8 cellular contexts compared by ENCODE assay signal in the genomic region with DNA sequence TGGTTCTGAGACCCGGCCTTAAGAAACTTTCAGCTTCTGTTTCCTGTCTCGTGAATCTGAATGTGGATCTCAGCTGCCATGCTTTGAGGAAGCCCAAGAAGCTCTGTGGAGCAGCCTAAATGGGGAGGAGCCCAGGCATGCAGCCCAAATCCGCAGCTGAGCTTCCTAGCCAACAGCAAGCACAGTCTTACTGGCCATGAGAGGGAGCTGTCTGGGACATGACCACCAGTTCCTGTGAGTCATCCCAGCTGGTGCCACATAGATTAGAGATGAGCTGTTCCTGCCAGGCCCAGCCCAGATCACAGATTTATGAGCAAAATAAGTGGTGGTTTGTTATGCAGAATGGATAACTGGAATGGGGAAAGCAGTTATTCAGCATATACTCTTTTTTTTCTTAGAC.
DNase-seq lines count a peak whose midpoint lies in the region; ATAC-seq, FAIRE-seq and TF ChIP-seq lines count a peak whose summit lies in the region.

No MANE protein-coding gene starts in this region.

- in situ Hi-C loops in SK-MEL-5 (cut with HindIII; ENCODE audit: low pct_unique_long_range_greater_than_20kb, low sequenced_read_pairs) = no loop called here

- ATAC-seq in GM23338 (peak; percentile 70), pancreas (no peak), HG03460 (IDR thresholded peaks at IDR 0.05; ENCODE audit: unreplicated experiment) (no peak), GM21786 (IDR thresholded peaks at IDR 0.05; ENCODE audit: unreplicated experiment) (no peak)

- no peak overlapping the region for H3K27ac Mint-ChIP-seq in GM23338

- H4K20me1 ChIP-seq in GM23338 (replicated peaks; ENCODE audit: insufficient read depth) = no peaks in the 10 kb centered on the region
- H4K20me1 ChIP-seq in fibroblast of lung (ENCODE audit: control insufficient read depth, extremely low read depth, insufficient read depth, low read length) = no peaks in the 10 kb centered on the region

- H2AFZ ChIP-seq in GM23338 (peak overlapping the region; percentile 43; the same call in 1 of the 2 replicates), fibroblast of lung (ENCODE audit: low read length) (no peak overlapping the region)

- intact Hi-C loops in pancreas (cut with DNase I) = no loop called here

- H3K9me3 Mint-ChIP-seq in GM23338 = peaks cover 20% of the 10 kb centered on the region

- H3F3A ChIP-seq in GM23338 (replicated peaks; ENCODE audit: low read depth) = no peaks in the 10 kb centered on the region

- no peak overlapping the region for H3K4me3 Mint-ChIP-seq in GM23338

- 0 out of 2 replicates have a peak, but pooled peaks cover 6% of the 10 kb centered on the region for H3K9me2 ChIP-seq in GM23338 (ENCODE audit: insufficient read depth)

- WGBS in pancreas, 2 donors = 94 to 97% methylated on average over 3 of the region's 3 CpGs

- CTCF ChIA-PET in AG04450 (lab: Charles Lee) = interaction anchor here (0.7 kb wide), 1 partner anchor 288 kb away, joined by 3 read pairs; no protein-coding TSS in a partner anchor

- H3K36me3 Mint-ChIP-seq in GM23338 (ENCODE audit: low read depth) = peaks cover 8% of the 10 kb centered on the region

- peaks cover 13% of the 10 kb centered on the region for H3K9me3 ChIP-seq in AG04450 (ENCODE audit: control insufficient read depth, insufficient read depth, low read length)
- no peaks in the 10 kb centered on the region for H3K9me3 ChIP-seq in fibroblast of lung (ENCODE audit: control insufficient read depth, insufficient read depth, low read depth, low read length)
- no peaks in the 10 kb centered on the region for H3K9me3 ChIP-seq in pancreas

- H3K4me1 ChIP-seq in GM23338 (ENCODE audit: insufficient read depth) (no peaks in the 10 kb centered on the region), fibroblast of lung (ENCODE audit: control insufficient read depth, extremely low read depth, insufficient read depth, low read length) (no peaks in the 10 kb centered on the region), pancreas (no peaks in the 10 kb centered on the region)

- no peak overlapping the region for H3K9ac ChIP-seq in fibroblast of lung (ENCODE audit: insufficient read depth, low read length)

- no peaks in the 10 kb centered on the region for H3K79me2 ChIP-seq in GM23338 (replicated peaks; ENCODE audit: insufficient read depth)
- no peaks in the 10 kb centered on the region for H3K79me2 ChIP-seq in fibroblast of lung (ENCODE audit: control insufficient read depth, insufficient read depth, low read length)

- H3K27me3 ChIP-seq in AG04450 (ENCODE audit: control insufficient read depth, insufficient read depth, low read length) (peaks cover 3% of the 10 kb centered on the region), GM23338 (ENCODE audit: insufficient read depth) (no peaks in the 10 kb centered on the region), fibroblast of lung (ENCODE audit: control insufficient read depth, insufficient read depth, low read length) (no peaks in the 10 kb centered on the region), pancreas (no peaks in the 10 kb centered on the region)

- H3K36me3 ChIP-seq in GM23338 (ENCODE audit: insufficient read depth) (peaks cover 7% of the 10 kb centered on the region; the same call in 1 of the 2 replicates), fibroblast of lung (ENCODE audit: control insufficient read depth, insufficient read depth, low read length) (no peaks in the 10 kb centered on the region), pancreas (no peaks in the 10 kb centered on the region)

- POLR2A ChIA-PET in AG04450 (lab: Yijun Ruan, JAX) = no interaction called here

- no peak overlapping the region for H3K27ac ChIP-seq in AG04450 (ENCODE audit: low read depth, low read length)
- H3K27ac ChIP-seq in GM23338 (ENCODE audit: low read depth) = no peak overlapping the region
- H3K27ac ChIP-seq in fibroblast of lung (ENCODE audit: insufficient read depth, low read length) = no peak overlapping the region
- H3K27ac ChIP-seq in pancreas = no peak overlapping the region

- H3K27me3 Mint-ChIP-seq in GM23338 (ENCODE audit: insufficient read depth, low read depth, poor library complexity) = peaks cover 8% of the 10 kb centered on the region

- peak; percentile 4 for DNase-seq in AG04450 (ENCODE audit: low read depth, low spot score)
- DNase-seq in GM23338 (ENCODE audit: low spot score) = peak; percentile 42
- peak; percentile 25 for DNase-seq in SK-MEL-5 (ENCODE audit: low read depth, low spot score)
- DNase-seq in fibroblast of lung (ENCODE audit: low read depth in 2 of 2) = peak; percentile 88 to 95
- no peak for DNase-seq in NCI-H1417 (lab: John Stamatoyannopoulos, UW)
- DNase-seq in pancreas = no peak

- peaks cover 9% of the 10 kb centered on the region; the same call in 2 of the 3 replicates for H3K4me1 Mint-ChIP-seq in GM23338

- FAIRE-seq in pancreas (lab: Jason Lieb, UNC) = no peak

- no peak overlapping the region for H3K4me3 ChIP-seq in AG04450 (ENCODE audit: low read depth, low read length)
- no peak overlapping the region for H3K4me3 ChIP-seq in GM23338
- no peak overlapping the region for H3K4me3 ChIP-seq in fibroblast of lung (replicated peaks in 1 of 4; ENCODE audit: control extremely low read depth in 1 of 4, insufficient read depth in 1 of 4, low read depth in 3 of 4, low read length in 4 of 4)
- H3K4me3 ChIP-seq in pancreas = no peak overlapping the region

- TF ChIP-seq CTCF in AG04450 (IDR thresholded peaks at IDR 0.05; ENCODE audit: low read depth, low read length) (no peak), GM23338 (conservative IDR thresholded peaks at IDR 0.05; ENCODE audit: low read depth in 2 of 2) (peak; percentile 18 to 43; a peak in 3 of 4 replicates), fibroblast of lung (conservative IDR thresholded peaks at IDR 0.05 in 1 of 2, IDR thresholded peaks at IDR 0.05 in 1 of 2; ENCODE audit: low read depth in 1 of 2, low read length in 2 of 2) (peak; percentile 16 to 20), pancreas (IDR thresholded peaks at IDR 0.05) (no peak)

- H3K4me2 ChIP-seq in GM23338 = no peak overlapping the region
- no peak overlapping the region for H3K4me2 ChIP-seq in fibroblast of lung (ENCODE audit: extremely low read depth, insufficient read depth, low read length)

TF ChIP-seq in GM23338, 12 proteins besides CTCF, POLR2A, EP300 and RAD21:
- TF ChIP-seq EZH2 (IDR thresholded peaks at IDR 0.05; ENCODE audit: low read depth, unreplicated experiment) (no peak), JUNB (IDR thresholded peaks at IDR 0.05; ENCODE audit: unreplicated experiment) (no peak), CREB1 (CRISPR knock-in tag; IDR thresholded peaks at IDR 0.05; ENCODE audit: low read depth) (no peak)
- TF ChIP-seq, protein P1, sequence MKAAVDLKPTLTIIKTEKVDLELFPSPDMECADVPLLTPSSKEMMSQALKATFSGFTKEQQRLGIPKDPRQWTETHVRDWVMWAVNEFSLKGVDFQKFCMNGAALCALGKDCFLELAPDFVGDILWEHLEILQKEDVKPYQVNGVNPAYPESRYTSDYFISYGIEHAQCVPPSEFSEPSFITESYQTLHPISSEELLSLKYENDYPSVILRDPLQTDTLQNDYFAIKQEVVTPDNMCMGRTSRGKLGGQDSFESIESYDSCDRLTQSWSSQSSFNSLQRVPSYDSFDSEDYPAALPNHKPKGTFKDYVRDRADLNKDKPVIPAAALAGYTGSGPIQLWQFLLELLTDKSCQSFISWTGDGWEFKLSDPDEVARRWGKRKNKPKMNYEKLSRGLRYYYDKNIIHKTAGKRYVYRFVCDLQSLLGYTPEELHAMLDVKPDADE (IDR thresholded peaks at IDR 0.05) = no peak
- TF ChIP-seq, protein P2, sequence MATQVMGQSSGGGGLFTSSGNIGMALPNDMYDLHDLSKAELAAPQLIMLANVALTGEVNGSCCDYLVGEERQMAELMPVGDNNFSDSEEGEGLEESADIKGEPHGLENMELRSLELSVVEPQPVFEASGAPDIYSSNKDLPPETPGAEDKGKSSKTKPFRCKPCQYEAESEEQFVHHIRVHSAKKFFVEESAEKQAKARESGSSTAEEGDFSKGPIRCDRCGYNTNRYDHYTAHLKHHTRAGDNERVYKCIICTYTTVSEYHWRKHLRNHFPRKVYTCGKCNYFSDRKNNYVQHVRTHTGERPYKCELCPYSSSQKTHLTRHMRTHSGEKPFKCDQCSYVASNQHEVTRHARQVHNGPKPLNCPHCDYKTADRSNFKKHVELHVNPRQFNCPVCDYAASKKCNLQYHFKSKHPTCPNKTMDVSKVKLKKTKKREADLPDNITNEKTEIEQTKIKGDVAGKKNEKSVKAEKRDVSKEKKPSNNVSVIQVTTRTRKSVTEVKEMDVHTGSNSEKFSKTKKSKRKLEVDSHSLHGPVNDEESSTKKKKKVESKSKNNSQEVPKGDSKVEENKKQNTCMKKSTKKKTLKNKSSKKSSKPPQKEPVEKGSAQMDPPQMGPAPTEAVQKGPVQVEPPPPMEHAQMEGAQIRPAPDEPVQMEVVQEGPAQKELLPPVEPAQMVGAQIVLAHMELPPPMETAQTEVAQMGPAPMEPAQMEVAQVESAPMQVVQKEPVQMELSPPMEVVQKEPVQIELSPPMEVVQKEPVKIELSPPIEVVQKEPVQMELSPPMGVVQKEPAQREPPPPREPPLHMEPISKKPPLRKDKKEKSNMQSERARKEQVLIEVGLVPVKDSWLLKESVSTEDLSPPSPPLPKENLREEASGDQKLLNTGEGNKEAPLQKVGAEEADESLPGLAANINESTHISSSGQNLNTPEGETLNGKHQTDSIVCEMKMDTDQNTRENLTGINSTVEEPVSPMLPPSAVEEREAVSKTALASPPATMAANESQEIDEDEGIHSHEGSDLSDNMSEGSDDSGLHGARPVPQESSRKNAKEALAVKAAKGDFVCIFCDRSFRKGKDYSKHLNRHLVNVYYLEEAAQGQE (IDR thresholded peaks at IDR 0.05; ENCODE audit: unreplicated experiment) = no peak

Comparison
In these comparisons a context has a peak if more than half of its experiments do, and no peak if none do; other contexts are left out.
1. DNase-seq: peak in AG04450 (single experiment), GM23338 (single experiment), SK-MEL-5 (single experiment) and fibroblast of lung (2 of 2); none in NCI-H1417 (0 of 3) and pancreas (0 of 6).
2. CTCF ChIP-seq: peak in GM23338 (2 of 2) and fibroblast of lung (2 of 2); none in AG04450 (single experiment) and pancreas (0 of 4).